8 cellular contexts compared by ENCODE assay signal in genomic region chr1:99849744-99850457, GRCh38.
DNase-seq lines count a peak whose midpoint lies in the region; ATAC-seq and TF ChIP-seq lines count a peak whose summit lies in the region.

AGL (plus strand) TSS chr1:99850361; CDS start chr1:99851043, 682 bp downstream.

- no peak for TF ChIP-seq CTCF in choroid plexus epithelial cell (conservative IDR thresholded peaks at IDR 0.05; ENCODE audit: low read depth, low read length)

- ATAC-seq in GM18873 (IDR thresholded peaks at IDR 0.05; ENCODE audit: low FRiP score, unreplicated experiment) (peak; percentile 96), HG03135 (IDR thresholded peaks at IDR 0.05; ENCODE audit: unreplicated experiment) (peak; percentile 99)

- DNase-seq in AG08395 (ENCODE audit: low spot score) = peak; percentile 87
- DNase-seq in NCI-H446 (lab: John Stamatoyannopoulos, UW) = peak; percentile 55 to 89
- peak; percentile 72 to 81 for DNase-seq in activated CD4-positive, alpha-beta T cell treated with anti-CD3 and anti-CD28 coated beads for 24 hours (ENCODE audit: low read depth in 2 of 2)
- DNase-seq in choroid plexus epithelial cell (ENCODE audit: low read depth) = peak; percentile 70
- peak; percentile 86 for DNase-seq in kidney tubule cell (ENCODE audit: low spot score)
- DNase-seq in stimulated activated CD4-positive, alpha-beta T cell treated with anti-CD3 and anti-CD28 coated beads, Interleukin-1b, Interleukin-23, amount 100 ng/mL, for 4 hours (ENCODE audit: low read depth in 2 of 2) = peak; percentile 79 to 82

- peak within 1 kb of the TSS; percentile 95 for H3K4me3 ChIP-seq in choroid plexus epithelial cell (ENCODE audit: low read depth, low read length)

Comparison
In these comparisons a context has a peak if more than half of its experiments do, and no peak if none do; other contexts are left out.
1. Peak in every context shown above with its lines: DNase-seq, ATAC-seq and H3K4me3 ChIP-seq.